8 cellular contexts compared by ENCODE assay signal in genomic region chr20:46363874-46364669, GRCh38. TPM values are rescaled to one million over a fixed set of nuclear protein-coding genes. Genes with fewer than 3 reads are reported as not detected.
DNase-seq lines count a peak whose midpoint lies in the region; TF ChIP-seq lines count a peak whose summit lies in the region.

No MANE protein-coding gene starts in this region.

- TF ChIP-seq POLR2A in NB4 (IDR thresholded peaks at IDR 0.05; ENCODE audit: extremely low read depth, insufficient read length): peak; percentile 88

- peaks cover 5 to 69% of the 10 kb centered on the region in 2 experiments; a peak in 2 of 3 replicates for H3K36me3 ChIP-seq in HEK293 (ENCODE audit: control insufficient read depth in 2 of 2, insufficient read depth in 1 of 2, low read length in 2 of 2)
- peaks cover 39% of the 10 kb centered on the region for H3K36me3 ChIP-seq in adipocyte (ENCODE audit: control insufficient read depth, insufficient read depth, low read length, severe bottlenecking)
- H3K36me3 ChIP-seq in cardiac muscle cell: peaks cover 15% of the 10 kb centered on the region
- no peaks in the 10 kb centered on the region for H3K36me3 ChIP-seq in parathyroid adenoma (ENCODE audit: control insufficient read depth, insufficient read depth, low read length)
- peaks cover 17 to 52% (median 37%) of the 10 kb centered on the region in 3 donors for H3K36me3 ChIP-seq in tibial artery

- intact Hi-C loops in tibial artery (cut with DNase I; ENCODE audit: low total_unique reads): loop anchor here (2.0 kb wide), 1 partner anchor 43 kb away; the partner anchor contains the start of gene ELMO2

- POLR2A ChIA-PET in HEK293 (lab: Yijun Ruan, JAX): interaction anchor here (0.6 to 2.4 kb wide), 17 partner anchors 8 to 873 kb away, joined by 3 to 24 read pairs (median 4); partner anchors contain the start of genes ELMO2 and TP53RK

- H3K9me3 ChIP-seq in HEK293 (ENCODE audit: control insufficient read depth, insufficient read depth, low read depth, low read length) (no peaks in the 10 kb centered on the region), adipocyte (ENCODE audit: control insufficient read depth, low read length) (no peaks in the 10 kb centered on the region), cardiac muscle cell (ENCODE audit: low read depth) (no peaks in the 10 kb centered on the region), parathyroid adenoma (ENCODE audit: control insufficient read depth, low read length) (no peaks in the 10 kb centered on the region), tibial artery (no peaks in the 10 kb centered on the region)

- H3K79me2 ChIP-seq in parathyroid adenoma: peaks cover 2% of the 10 kb centered on the region

- peak overlapping the region; percentile 87 for H3K4me2 ChIP-seq in parathyroid adenoma (ENCODE audit: low read length)

- TF ChIP-seq CTCF in HEK293 (tag by site-specific recombination; IDR thresholded peaks at IDR 0.05) (no peak; the same call in 1 of the 2 replicates), NB4 (IDR thresholded peaks at IDR 0.05; ENCODE audit: low read depth, low read length) (no peak), cardiac muscle cell (IDR thresholded peaks at IDR 0.05; ENCODE audit: low read depth, low read length) (no peak), parathyroid adenoma (IDR thresholded peaks at IDR 0.05) (no peak), tibial artery (IDR thresholded peaks at IDR 0.05) (no peak)

- no peaks in the 10 kb centered on the region for H3K27me3 ChIP-seq in adipocyte (replicated peaks; ENCODE audit: control insufficient read depth, insufficient read depth, low read length)
- no peaks in the 10 kb centered on the region for H3K27me3 ChIP-seq in cardiac muscle cell
- no peaks in the 10 kb centered on the region for H3K27me3 ChIP-seq in parathyroid adenoma (ENCODE audit: control insufficient read depth, insufficient read depth, low read length)
- H3K27me3 ChIP-seq in tibial artery: no peaks in the 10 kb centered on the region

- H3K4me3 ChIP-seq in HEK293 (ENCODE audit: low read depth, low read length) (peak overlapping the region; percentile 96), NB4 (ENCODE audit: low read depth, low read length) (peak overlapping the region; percentile 93), adipocyte (ENCODE audit: low read length) (peak overlapping the region; percentile 85), cardiac muscle cell (peak overlapping the region; percentile 86), parathyroid adenoma (ENCODE audit: low read depth, low read length) (peak overlapping the region; percentile 100), tibial artery (peak overlapping the region; percentile 76 to 94)

- CTCF ChIA-PET in HEK293 (lab: Yijun Ruan, JAX): interaction anchor here (0.7 to 2.6 kb wide), 3 partner anchors 10 to 43 kb away, joined by 3 to 13 read pairs (median 4); partner anchors contain the start of gene ELMO2

- peak overlapping the region; percentile 86 for H3K27ac ChIP-seq in HEK293 (ENCODE audit: extremely low read depth, low read depth, low read length)
- peak overlapping the region; percentile 99 for H3K27ac ChIP-seq in cardiac muscle cell
- peak overlapping the region; percentile 96 for H3K27ac ChIP-seq in parathyroid adenoma
- peak overlapping the region; percentile 90 to 97 for H3K27ac ChIP-seq in tibial artery

- H3K4me1 ChIP-seq in HEK293 (ENCODE audit: control insufficient read depth, insufficient read depth, low read length) (peaks cover 6% of the 10 kb centered on the region), adipocyte (ENCODE audit: control insufficient read depth, insufficient read depth, low read length) (peaks cover 44% of the 10 kb centered on the region), cardiac muscle cell (ENCODE audit: low read depth) (peaks cover 21% of the 10 kb centered on the region), parathyroid adenoma (peaks cover 24% of the 10 kb centered on the region), tibial artery (peaks cover 0 to 54% (median 33%) of the 10 kb centered on the region in 4 donors)

- H3K9ac ChIP-seq in adipocyte (ENCODE audit: low read length) (peak overlapping the region; percentile 95), parathyroid adenoma (peak overlapping the region; percentile 93)

- peak; percentile 72 for DNase-seq in GDM1 (lab: John Stamatoyannopoulos, UW)
- peak; percentile 91 for DNase-seq in NB4 (ENCODE audit: low read depth)
- peak; percentile 80 to 84 for DNase-seq in SW 1271 (lab: John Stamatoyannopoulos, UW)
- peak; percentile 96 for DNase-seq in adipocyte (ENCODE audit: low read depth)
- peak; percentile 91 to 92 for DNase-seq in cardiac muscle cell (ENCODE audit: low read depth in 1 of 2, low spot score in 1 of 2)
- peak; percentile 86 to 91 for DNase-seq in tibial artery

- peak overlapping the region; percentile 90 for H2AFZ ChIP-seq in parathyroid adenoma

TF ChIP-seq in HEK293, 187 proteins besides CTCF, POLR2A, EP300 and RAD21 (continues in another document):
- no peak for TF ChIP-seq ZNF658 (tag by site-specific recombination; IDR thresholded peaks at IDR 0.05)
- peak; percentile 69; the same call in 1 of the 2 replicates for TF ChIP-seq WT1 (tag by site-specific recombination; IDR thresholded peaks at IDR 0.05)
- TF ChIP-seq ZNF184 (tag by site-specific recombination; IDR thresholded peaks at IDR 0.05): no peak
- TF ChIP-seq GLIS2 (tag by site-specific recombination; IDR thresholded peaks at IDR 0.05): peak; percentile 87
- no peak for TF ChIP-seq SETDB1 (IDR thresholded peaks at IDR 0.05; ENCODE audit: insufficient read length, low read length)
- TF ChIP-seq TSHZ1 (tag by site-specific recombination; IDR thresholded peaks at IDR 0.05; ENCODE audit: borderline replicate concordance): no peak
- TF ChIP-seq ZNF211 (tag by site-specific recombination; IDR thresholded peaks at IDR 0.05; ENCODE audit: low read depth): no peak
- peak; percentile 80; the same call in 1 of the 2 replicates for TF ChIP-seq ZFP37 (tag by site-specific recombination; IDR thresholded peaks at IDR 0.05)
- TF ChIP-seq ZNF785 (tag by site-specific recombination; IDR thresholded peaks at IDR 0.05): no peak
- TF ChIP-seq ZNF423 (tag by site-specific recombination; IDR thresholded peaks at IDR 0.05): no peak
- TF ChIP-seq ZNF776 (tag by site-specific recombination; IDR thresholded peaks at IDR 0.05; ENCODE audit: borderline replicate concordance): no peak
- TF ChIP-seq ZNF473 (tag by site-specific recombination; IDR thresholded peaks at IDR 0.05): no peak
- TF ChIP-seq ZSCAN4 (tag by site-specific recombination; IDR thresholded peaks at IDR 0.05): no peak
- no peak; the same call in 1 of the 2 replicates for TF ChIP-seq ZNF426 (tag by site-specific recombination; IDR thresholded peaks at IDR 0.05)
- peak; percentile 54; the same call in 1 of the 2 replicates for TF ChIP-seq ZBTB17 (tag by site-specific recombination; IDR thresholded peaks at IDR 0.05)
- TF ChIP-seq PBX3 (CRISPR knock-in tag; IDR thresholded peaks at IDR 0.05): peak; percentile 41; the same call in 1 of the 2 replicates

RNA-seq across cellular contexts. Expression of gene ELMO2, which starts 42.3 kb away (rescaled TPM):
- 35.7 and 38.0 TPM in 2 replicates for total RNA-seq in cardiac muscle cell
- 38.3 and 38.7 TPM in 2 replicates for polyA plus RNA-seq in cardiac muscle cell

RNA-seq across cellular contexts. Expression of gene CDH22, which starts 55.8 kb away (rescaled TPM):
- total RNA-seq in cardiac muscle cell: not detected in 2 replicates
- polyA plus RNA-seq in cardiac muscle cell: not detected in 2 replicates

Comparison
In these comparisons a context has a peak if more than half of its experiments do, and no peak if none do; other contexts are left out.
1. Peak in every context shown above with its lines: DNase-seq, H3K4me3 ChIP-seq and H3K27ac ChIP-seq.